ENCODE assay signal across 16 cellular contexts in genomic region chr10:130750441-130750840, GRCh38.
"Had no signal": no experiment of that assay in that cellular context is flagged by ENCODE, and none has a peak within 500 bp of the region (broad histone marks: within the 10 kb centered on the region; RNA-seq: fewer than 3 reads in every experiment).

No MANE protein-coding gene starts in this region.

- H3K4me1 Mint-ChIP-seq: natural killer cell; neural crest cell; stimulated activated memory B cell treated with anti-CD40 and anti-IgM and Interleukin-4, amounts not matched to agents 10 μg/mL and 1 μg/mL and 100 μg/mL, for 72 hours had no signal

- DNase-seq: cortex of kidney; effector CD8-positive, alpha-beta T cell; foreskin melanocyte; left lung; natural killer cell; nucleus accumbens; right cardiac atrium; stimulated activated CD4-positive, alpha-beta T cell treated with anti-CD3 and anti-CD28 coated beads, Interleukin-15, amount 100 ng/mL, for 24 hours; stimulated activated CD4-positive, alpha-beta T cell treated with anti-CD3 and anti-CD28 coated beads, Interleukin-1b, Interleukin-23, amount 100 ng/mL, for 48 hours; stimulated activated CD4-positive, alpha-beta T cell treated with anti-CD3 and anti-CD28 coated beads, Interleukin-4, amount 100 ng/mL, for 24 hours had no signal

- H3K4me3 Mint-ChIP-seq: mesothelial cell of epicardium; natural killer cell; neural crest cell; stimulated activated memory B cell treated with anti-CD40 and anti-IgM and Interleukin-4, amounts not matched to agents 10 μg/mL and 1 μg/mL and 100 μg/mL, for 72 hours; stimulated activated naive CD8-positive, alpha-beta T cell treated with anti-CD3 and anti-CD28 coated beads, Interleukin-15, Interleukin-2, amounts not matched to agents 100 ng/mL and 50 ng/mL, for 24 hours; type B pancreatic cell had no signal

- H3K9me3 Mint-ChIP-seq: stimulated activated naive CD8-positive, alpha-beta T cell treated with anti-CD3 and anti-CD28 coated beads, Interleukin-15, Interleukin-2, amounts not matched to agents 100 ng/mL and 50 ng/mL, for 24 hours had no signal

- ATAC-seq: left lung; natural killer cell; stimulated activated memory B cell treated with anti-CD40 and anti-IgM and Interleukin-4, amounts not matched to agents 10 μg/mL and 1 μg/mL and 100 μg/mL, for 72 hours had no signal

- H3K27me3 Mint-ChIP-seq: stimulated activated memory B cell treated with anti-CD40 and anti-IgM and Interleukin-4, amounts not matched to agents 10 μg/mL and 1 μg/mL and 100 μg/mL, for 72 hours; stimulated activated naive CD8-positive, alpha-beta T cell treated with anti-CD3 and anti-CD28 coated beads, Interleukin-15, Interleukin-2, amounts not matched to agents 100 ng/mL and 50 ng/mL, for 24 hours had no signal

- H3K27ac Mint-ChIP-seq: mesothelial cell of epicardium; natural killer cell; progenitor cell of endocrine pancreas; stimulated activated memory B cell treated with anti-CD40 and anti-IgM and Interleukin-4, amounts not matched to agents 10 μg/mL and 1 μg/mL and 100 μg/mL, for 72 hours; stimulated activated naive CD8-positive, alpha-beta T cell treated with anti-CD3 and anti-CD28 coated beads, Interleukin-15, Interleukin-2, amounts not matched to agents 100 ng/mL and 50 ng/mL, for 24 hours; type B pancreatic cell had no signal

- H3K36me3 Mint-ChIP-seq: mesothelial cell of epicardium; natural killer cell; stimulated activated memory B cell treated with anti-CD40 and anti-IgM and Interleukin-4, amounts not matched to agents 10 μg/mL and 1 μg/mL and 100 μg/mL, for 72 hours; type B pancreatic cell had no signal
